In genomic region chr4:155543126-155543765, GRCh38 we compare ENCODE assay signal across 9 cellular contexts.
DNase-seq lines count a peak whose midpoint lies in the region; ATAC-seq and TF ChIP-seq lines count a peak whose summit lies in the region.
"Had no signal": no experiment of that assay in that cellular context is flagged by ENCODE, and none has a peak within 500 bp of the region (broad histone marks: within the 10 kb centered on the region; RNA-seq: fewer than 3 reads in every experiment).

No MANE protein-coding gene starts in this region.

- intact Hi-C loops in upper lobe of right lung (cut with DNase I) = no loop called here

- H3K4me2 ChIP-seq in DND-41 (ENCODE audit: insufficient read depth, low read length) = no peak overlapping the region

- H3K36me3 ChIP-seq in DND-41 (ENCODE audit: insufficient read depth, low read length) (no peaks in the 10 kb centered on the region), upper lobe of right lung (no peaks in the 10 kb centered on the region)

- no peak for TF ChIP-seq CTCF in DND-41 (IDR thresholded peaks at IDR 0.05; ENCODE audit: borderline replicate concordance, extremely low read depth, low read length, poor library complexity, severe bottlenecking)
- no peak for TF ChIP-seq CTCF in fibroblast of mammary gland (conservative IDR thresholded peaks at IDR 0.05; ENCODE audit: control insufficient read depth, insufficient read depth, low read depth, low read length)
- no peak for TF ChIP-seq CTCF in upper lobe of right lung (IDR thresholded peaks at IDR 0.05)

- H2AFZ ChIP-seq in DND-41 (ENCODE audit: low read depth, low read length) = no peak overlapping the region

- no peak for DNase-seq in DND-41
- DNase-seq in fibroblast of mammary gland (ENCODE audit: low read depth) = peak; percentile 82
- DNase-seq in HEK293T (ENCODE audit: extremely low spot score) = no peak
- no peak for DNase-seq in upper lobe of right lung

- no peak overlapping the region for H3K9ac ChIP-seq in DND-41 (ENCODE audit: low read depth, low read length)

- peak; percentile 37; the same call in 1 of the 3 replicates for ATAC-seq in DND-41 (ENCODE audit: insufficient read depth, low read depth)
- peak; percentile 78 for ATAC-seq in GM19467 (IDR thresholded peaks at IDR 0.05; ENCODE audit: unreplicated experiment)
- peak; percentile 89 for ATAC-seq in HG03354 (IDR thresholded peaks at IDR 0.05; ENCODE audit: poor library complexity, severe bottlenecking, unreplicated experiment)
- ATAC-seq in GM18517 (IDR thresholded peaks at IDR 0.05; ENCODE audit: unreplicated experiment) = no peak
- no peak for ATAC-seq in upper lobe of right lung
- no peak for ATAC-seq in stimulated activated memory B cell treated with anti-CD40 and anti-IgM and Interleukin-4, amounts not matched to agents 10 μg/mL and 1 μg/mL and 100 μg/mL, for 72 hours

- H3K36me3 Mint-ChIP-seq in stimulated activated memory B cell treated with anti-CD40 and anti-IgM and Interleukin-4, amounts not matched to agents 10 μg/mL and 1 μg/mL and 100 μg/mL, for 72 hours = no peaks in the 10 kb centered on the region

- H3K4me1 ChIP-seq in DND-41 (ENCODE audit: insufficient read depth, low read length) (no peaks in the 10 kb centered on the region), upper lobe of right lung (no peaks in the 10 kb centered on the region)

- H4K20me1 ChIP-seq in DND-41 (ENCODE audit: insufficient read depth, low read length) = no peaks in the 10 kb centered on the region

- H3K27ac ChIP-seq in DND-41 (ENCODE audit: low read length) = no peak overlapping the region
- no peak overlapping the region for H3K27ac ChIP-seq in upper lobe of right lung
- H3K27ac ChIP-seq: C4-2B had no signal

- H3K9me3 ChIP-seq in DND-41 (ENCODE audit: insufficient read depth, low read length, severe bottlenecking) (no peaks in the 10 kb centered on the region), upper lobe of right lung (no peaks in the 10 kb centered on the region)

- H3K4me1 Mint-ChIP-seq in stimulated activated memory B cell treated with anti-CD40 and anti-IgM and Interleukin-4, amounts not matched to agents 10 μg/mL and 1 μg/mL and 100 μg/mL, for 72 hours = no peaks in the 10 kb centered on the region

- no peaks in the 10 kb centered on the region for H3K27me3 Mint-ChIP-seq in stimulated activated memory B cell treated with anti-CD40 and anti-IgM and Interleukin-4, amounts not matched to agents 10 μg/mL and 1 μg/mL and 100 μg/mL, for 72 hours

- no peaks in the 10 kb centered on the region for H3K9me3 Mint-ChIP-seq in stimulated activated memory B cell treated with anti-CD40 and anti-IgM and Interleukin-4, amounts not matched to agents 10 μg/mL and 1 μg/mL and 100 μg/mL, for 72 hours

- H3K79me2 ChIP-seq in DND-41 (ENCODE audit: insufficient read depth, low read length) = no peaks in the 10 kb centered on the region

- H3K4me3 Mint-ChIP-seq in stimulated activated memory B cell treated with anti-CD40 and anti-IgM and Interleukin-4, amounts not matched to agents 10 μg/mL and 1 μg/mL and 100 μg/mL, for 72 hours = no peak overlapping the region

- H3K4me3 ChIP-seq in DND-41 (ENCODE audit: low read depth in 1 of 2, low read length in 2 of 2) (no peak overlapping the region), fibroblast of mammary gland (ENCODE audit: control insufficient read depth, low read depth, low read length) (no peak overlapping the region), upper lobe of right lung (no peak overlapping the region)

- CTCF ChIA-PET in HEK293T (lab: Yijun Ruan, JAX) = interaction anchor here (0.6 to 1.1 kb wide), 3 partner anchors 11 to 62 kb away, joined by 3 to 4 read pairs (median 4); no protein-coding TSS in a partner anchor

- H3K27me3 ChIP-seq in DND-41 (ENCODE audit: insufficient read depth, low read length, poor library complexity) (no peaks in the 10 kb centered on the region), upper lobe of right lung (no peaks in the 10 kb centered on the region)

- POLR2A ChIA-PET in HEK293T (lab: Yijun Ruan, JAX) = no interaction called here

- no peak overlapping the region for H3K27ac Mint-ChIP-seq in stimulated activated memory B cell treated with anti-CD40 and anti-IgM and Interleukin-4, amounts not matched to agents 10 μg/mL and 1 μg/mL and 100 μg/mL, for 72 hours

TF ChIP-seq in HEK293T, 16 proteins besides CTCF, POLR2A, EP300 and RAD21:
- TF ChIP-seq FOXA1 (IDR thresholded peaks at IDR 0.05) (no peak), LEF1 (IDR thresholded peaks at IDR 0.05; ENCODE audit: borderline replicate concordance) (no peak), SUZ12 (IDR thresholded peaks at IDR 0.05) (no peak), ELF4 (IDR thresholded peaks at IDR 0.05) (no peak), BHLHE40 (IDR thresholded peaks at IDR 0.05; ENCODE audit: borderline replicate concordance) (no peak), CTBP1 (IDR thresholded peaks at IDR 0.05; ENCODE audit: borderline replicate concordance) (no peak), FOXK2 (IDR thresholded peaks at IDR 0.05) (no peak), PKNOX1 (IDR thresholded peaks at IDR 0.05) (no peak), FOXM1 (IDR thresholded peaks at IDR 0.05; ENCODE audit: borderline replicate concordance) (no peak), SP1 (IDR thresholded peaks at IDR 0.05) (no peak), L3MBTL2 (conservative IDR thresholded peaks at IDR 0.05) (no peak), NFRKB (IDR thresholded peaks at IDR 0.05) (no peak), ZNF384 (IDR thresholded peaks at IDR 0.05) (no peak)

Comparison
In these comparisons a context has a peak if more than half of its experiments do, and no peak if none do; other contexts are left out.
1. ATAC-seq: peak in DND-41 (single experiment), GM19467 (single experiment) and HG03354 (single experiment); none in GM18517 (single experiment), upper lobe of right lung (single experiment) and stimulated activated memory B cell treated with anti-CD40 and anti-IgM and Interleukin-4, amounts not matched to agents 10 μg/mL and 1 μg/mL and 100 μg/mL, for 72 hours (single experiment).